In genomic region chr20:10861086-10861485, GRCh38 we compare ENCODE assay signal across 15 cellular contexts.
DNase-seq lines count a peak whose midpoint lies in the region; ATAC-seq and TF ChIP-seq lines count a peak whose summit lies in the region.
"Had no signal": no experiment of that assay in that cellular context is flagged by ENCODE, and none has a peak within 500 bp of the region (broad histone marks: within the 10 kb centered on the region; RNA-seq: fewer than 3 reads in every experiment).

No MANE protein-coding gene starts in this region.

- peak; percentile 79 for DNase-seq in EH (ENCODE audit: low read depth)
- DNase-seq in NOMO-1 (lab: John Stamatoyannopoulos, UW; ENCODE audit: unreplicated experiment in 2 of 2), result peak; percentile 60 to 79
- DNase-seq in astrocyte of the spinal cord (ENCODE audit: low read depth, low spot score), result peak; percentile 87
- DNase-seq in kidney tubule cell (ENCODE audit: low spot score), result peak; percentile 87
- no peak for DNase-seq in AG08396 (ENCODE audit: low spot score)
- DNase-seq in suprapubic skin (ENCODE audit: low spot score in 2 of 2), result no peak
- DNase-seq: activated CD4-positive, alpha-beta T cell treated with anti-CD3 and anti-CD28 coated beads, Interleukin-2, amount 50 U/mL, for 4 hours; CD4-positive, alpha-beta memory T cell; head of caudate nucleus; NCI-H748 treated with DMSO at 0.1 percent for 48 hours; ovary; stimulated activated CD4-positive, alpha-beta T cell treated with anti-CD3 and anti-CD28 coated beads, Interleukin-15, amount 100 ng/mL, for 24 hours had no signal

- H3K36me3 ChIP-seq in suprapubic skin, result no peaks in the 10 kb centered on the region
- H3K36me3 ChIP-seq: ovary had no signal

- H3K9me3 ChIP-seq in suprapubic skin, result no peaks in the 10 kb centered on the region
- H3K9me3 ChIP-seq: ovary had no signal

- peaks cover 29% of the 10 kb centered on the region for H3K4me1 ChIP-seq in suprapubic skin

- H3K27ac ChIP-seq in suprapubic skin, result no peak overlapping the region
- H3K27ac ChIP-seq: ovary had no signal

- TF ChIP-seq EP300 in suprapubic skin (IDR thresholded peaks at IDR 0.05), result no peak

- H3K27me3 ChIP-seq in suprapubic skin, result no peaks in the 10 kb centered on the region
- H3K27me3 ChIP-seq: ovary had no signal

- WGBS in suprapubic skin, result 84% methylated on average over 2 of the region's 2 CpGs

- TF ChIP-seq POLR2A in suprapubic skin (IDR thresholded peaks at IDR 0.05), result no peak

- no peak for ATAC-seq in GM19395 (IDR thresholded peaks at IDR 0.05; ENCODE audit: unreplicated experiment)
- ATAC-seq in GM21825 (IDR thresholded peaks at IDR 0.05; ENCODE audit: unreplicated experiment), result no peak

- TF ChIP-seq CTCF in astrocyte of the spinal cord (IDR thresholded peaks at IDR 0.05; ENCODE audit: low read depth, low read length), result no peak
- no peak for TF ChIP-seq CTCF in suprapubic skin (IDR thresholded peaks at IDR 0.05)

- in situ Hi-C loops in astrocyte of the spinal cord (cut with HindIII; ENCODE audit: low sequenced_read_pairs), result no loop called here

- H3K4me3 ChIP-seq in astrocyte of the spinal cord (ENCODE audit: low read depth, low read length) (no peak overlapping the region), suprapubic skin (no peak overlapping the region)
- H3K4me3 ChIP-seq: lung, ovary had no signal

Comparison
In these comparisons a context has a peak if more than half of its experiments do, and no peak if none do; other contexts are left out.
1. DNase-seq: peak in EH (single experiment), NOMO-1 (2 of 2), astrocyte of the spinal cord (single experiment) and kidney tubule cell (single experiment); none in AG08396 (single experiment) and suprapubic skin (0 of 2).